9 cellular contexts compared by ENCODE assay signal in the genomic region with DNA sequence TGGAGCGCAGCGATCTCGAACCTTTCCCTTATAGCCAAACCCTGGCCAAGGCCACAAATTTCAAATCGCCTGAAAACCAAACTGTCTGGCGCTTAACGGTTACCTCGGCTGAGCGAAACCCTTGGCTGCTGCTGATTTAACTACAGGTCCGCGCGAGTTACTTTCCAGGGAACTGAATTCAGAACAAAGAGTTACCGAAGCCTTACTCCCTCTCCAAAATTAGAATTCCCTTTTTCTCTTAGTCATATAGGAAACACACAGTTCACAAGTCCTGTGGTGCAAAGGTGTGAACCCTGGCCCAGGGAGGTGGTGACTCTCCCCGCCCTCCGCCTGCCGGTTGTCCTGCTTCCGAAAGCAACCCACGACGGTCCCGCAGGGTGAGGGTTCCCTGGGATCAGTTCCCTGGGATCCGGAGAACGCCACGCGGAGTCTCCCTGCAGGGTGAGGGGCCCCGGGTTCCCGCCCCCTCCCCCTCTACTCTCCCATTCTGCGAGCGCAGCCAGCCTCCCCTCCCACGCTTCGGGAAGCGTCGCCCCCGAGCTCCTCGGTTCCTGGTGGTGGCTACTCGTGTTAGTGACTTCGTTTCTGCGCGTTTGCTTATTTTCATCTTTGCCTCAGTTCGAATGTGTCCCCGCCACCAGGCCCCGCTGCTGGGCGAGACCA. TPM values are rescaled to one million over a fixed set of nuclear protein-coding genes. Genes with fewer than 3 reads are reported as not detected.
A peak's percentile ranks its signal among the peaks of the same experiment; 100 is the strongest.
DNase-seq lines count a peak whose midpoint lies in the region; ATAC-seq and TF ChIP-seq lines count a peak whose summit lies in the region.
"Had no signal": no experiment of that assay in that cellular context is flagged by ENCODE, and none has a peak within 500 bp of the region (broad histone marks: within the 10 kb centered on the region; RNA-seq: fewer than 3 reads in every experiment).

No MANE protein-coding gene starts in this region.

- H3K9ac ChIP-seq in iPS-18a (ENCODE audit: low read length) = peak overlapping the region; percentile 0

- no peaks in the 10 kb centered on the region for H3K36me3 ChIP-seq in iPS-18a (ENCODE audit: control insufficient read depth, low read depth, low read length)
- H3K36me3 ChIP-seq in spleen = peaks cover 0 to 14% (median 0%) of the 10 kb centered on the region in 6 donors

- peak; percentile 18 for DNase-seq in DMS53 treated with DMSO at 0.1 percent for 48 hours (lab: John Stamatoyannopoulos, UW; ENCODE audit: unreplicated experiment)
- DNase-seq in HT-29 (ENCODE audit: low spot score) = peak; percentile 18
- DNase-seq in activated naive CD4-positive, alpha-beta T cell treated with anti-CD3 and anti-CD28 coated beads, Interleukin-2, amount 50 U/mL, for 72 hours (ENCODE audit: low spot score in 2 of 2) = peak in 1 of 2 donors; percentile 14
- no peak for DNase-seq in spleen
- no peak for DNase-seq in dedifferentiated amniotic fluid mesenchymal stem cell (ENCODE audit: extremely low spot score)

- H3K27ac Mint-ChIP-seq in activated naive CD4-positive, alpha-beta T cell treated with anti-CD3 and anti-CD28 coated beads, Interleukin-2, amount 50 U/mL, for 72 hours = no peak overlapping the region

- TF ChIP-seq CTCF in spleen (IDR thresholded peaks at IDR 0.05 in 8 of 11, conservative IDR thresholded peaks at IDR 0.05 in 3 of 11) = no peak

- TF ChIP-seq POLR2A in spleen (IDR thresholded peaks at IDR 0.05) = no peak

- peak overlapping the region; percentile 61 for H3K4me3 ChIP-seq in iPS-18a (ENCODE audit: low read length)
- peak overlapping the region; percentile 40 to 74 (median 52) for H3K4me3 ChIP-seq in spleen

- H3K9me3 ChIP-seq in iPS-18a (ENCODE audit: control insufficient read depth, low read depth, low read length) = no peaks in the 10 kb centered on the region
- no peaks in the 10 kb centered on the region for H3K9me3 ChIP-seq in spleen

- ATAC-seq in activated naive CD4-positive, alpha-beta T cell treated with anti-CD3 and anti-CD28 coated beads, Interleukin-2, amount 50 U/mL, for 72 hours = peak; percentile 33 to 81
- no peak for ATAC-seq in GM18870 (IDR thresholded peaks at IDR 0.05; ENCODE audit: unreplicated experiment)
- no peak for ATAC-seq in GM18502 (IDR thresholded peaks at IDR 0.05; ENCODE audit: poor library complexity, unreplicated experiment)

- 2 to 9% (median 2%) methylated on average over 38 to 41 of the region's 41 CpGs for WGBS in spleen, 5 donors

- H3K36me3 Mint-ChIP-seq in activated naive CD4-positive, alpha-beta T cell treated with anti-CD3 and anti-CD28 coated beads, Interleukin-2, amount 50 U/mL, for 72 hours = peaks cover 0 to 13% of the 10 kb centered on the region in 2 donors

- H3K9me3 Mint-ChIP-seq in activated naive CD4-positive, alpha-beta T cell treated with anti-CD3 and anti-CD28 coated beads, Interleukin-2, amount 50 U/mL, for 72 hours = no peaks in the 10 kb centered on the region

- no peak overlapping the region for H3K27ac ChIP-seq in iPS-18a (ENCODE audit: low read length)
- no peak overlapping the region for H3K27ac ChIP-seq in spleen

- peaks cover 5% of the 10 kb centered on the region for H3K4me1 ChIP-seq in iPS-18a (ENCODE audit: control insufficient read depth, low read depth, low read length)
- H3K4me1 ChIP-seq in spleen = peaks cover 31 to 45% (median 42%) of the 10 kb centered on the region in 6 donors

- intact Hi-C loops in spleen (cut with DNase I; ENCODE audit: low total_unique reads) = no loop called here

- peaks cover 65% of the 10 kb centered on the region for H3K27me3 ChIP-seq in iPS-18a (ENCODE audit: control insufficient read depth, insufficient read depth, low read length)
- peaks cover 11 to 71% (median 58%) of the 10 kb centered on the region in 7 donors for H3K27me3 ChIP-seq in spleen (replicated peaks in 1 of 7)

RNA-seq across cellular contexts. Expression of gene SLC35D3, which starts 1.1 kb away (rescaled TPM):
- 0.05 and 0.66 TPM in 2 replicates for total RNA-seq in HT-29 (2014; rRNA removed; shearing (Covaris generic))
- not detected for total RNA-seq in activated naive CD4-positive, alpha-beta T cell treated with anti-CD3 and anti-CD28 coated beads, Interleukin-2, amount 50 U/mL, for 72 hours
- total RNA-seq in spleen = not detected
- polyA plus RNA-seq in spleen = not detected
- total RNA-seq: RPMI7951 had no signal

Comparison
In these comparisons a context has a peak if more than half of its experiments do, and no peak if none do; other contexts are left out.
1. DNase-seq: peak in DMS53 treated with DMSO at 0.1 percent for 48 hours (single experiment) and HT-29 (single experiment); none in spleen (single experiment) and dedifferentiated amniotic fluid mesenchymal stem cell (single experiment).
2. ATAC-seq: peak in activated naive CD4-positive, alpha-beta T cell treated with anti-CD3 and anti-CD28 coated beads, Interleukin-2, amount 50 U/mL, for 72 hours (2 of 2); none in GM18870 (single experiment) and GM18502 (single experiment).